21 cellular contexts compared by ENCODE assay signal in genomic region chr14:34583525-34583924, GRCh38.
"Had no signal": no experiment of that assay in that cellular context is flagged by ENCODE, and none has a peak within 500 bp of the region (broad histone marks: within the 10 kb centered on the region; RNA-seq: fewer than 3 reads in every experiment).

No MANE protein-coding gene starts in this region.

- H3K27me3 ChIP-seq: foreskin keratinocyte, pancreas, right lobe of liver had no signal

- H3K27ac ChIP-seq: coronary artery, foreskin keratinocyte, left ventricle myocardium inferior, lower lobe of right lung, pancreas, psoas muscle, right lobe of liver, skin epidermis had no signal

- H3K9me3 ChIP-seq: left ventricle myocardium inferior, lower lobe of right lung, pancreas, psoas muscle, right lobe of liver had no signal

- H3K4me3 ChIP-seq: coronary artery, left ventricle myocardium inferior, lower lobe of right lung, pancreas, psoas muscle, right lobe of liver, skin epidermis had no signal

- DNase-seq: effector CD4-positive, alpha-beta T cell; endodermal cell; erythroblast; foreskin keratinocyte; immature natural killer cell; kidney; left cardiac atrium; left ventricle myocardium inferior; lower lobe of right lung; midbrain; occipital lobe; psoas muscle; retina; stimulated activated CD4-positive, alpha-beta T cell treated with anti-CD3 and anti-CD28 coated beads, Interleukin-12 subunit alpha, Interleukin-12 subunit beta, amount 100 ng/mL, for 4 hours; stimulated activated naive CD4-positive, alpha-beta T cell; trophoblast cell had no signal

- ATAC-seq: foreskin keratinocyte; left cardiac atrium; lower lobe of right lung; natural killer cell treated with Interleukin-12 subunit alpha and Interleukin-12 subunit beta and Interleukin-15 and Interleukin-18, amount 100 ng/mL, for 72 hours; pancreas; psoas muscle; right lobe of liver had no signal

- H3K4me1 ChIP-seq: foreskin keratinocyte, left ventricle myocardium inferior, lower lobe of right lung, pancreas, psoas muscle, right lobe of liver had no signal
